In the genomic region with DNA sequence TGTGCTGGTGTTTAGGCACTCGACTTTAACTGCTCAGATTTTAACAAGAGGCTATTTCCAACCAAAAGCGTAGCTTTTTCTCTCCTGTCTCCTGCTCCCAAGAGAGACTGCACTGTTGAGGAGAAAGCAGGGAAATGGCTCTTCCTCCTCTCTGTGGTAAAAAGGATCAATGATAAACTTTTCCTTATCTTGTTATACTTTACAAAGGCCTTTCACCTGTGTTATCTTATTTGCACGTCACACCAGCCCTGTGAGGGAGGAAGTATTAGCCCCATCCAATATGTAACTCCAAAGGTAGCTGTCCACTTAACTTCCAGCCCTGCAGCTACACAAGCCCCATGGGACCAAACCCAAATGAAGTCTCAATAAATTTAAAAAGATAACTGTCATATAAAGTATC, we compare ENCODE assay signal across 1 cellular context.
TF ChIP-seq lines count a peak whose summit lies in the region.

No MANE protein-coding gene starts in this region.

TF ChIP-seq in GM23338, 12 proteins besides CTCF, POLR2A, EP300 and RAD21 (continued from another document):
- TF ChIP-seq ZNF462 (CRISPR knock-in tag; IDR thresholded peaks at IDR 0.05): no peak
